ENCODE assay signal across 3 cellular contexts in the genomic region with DNA sequence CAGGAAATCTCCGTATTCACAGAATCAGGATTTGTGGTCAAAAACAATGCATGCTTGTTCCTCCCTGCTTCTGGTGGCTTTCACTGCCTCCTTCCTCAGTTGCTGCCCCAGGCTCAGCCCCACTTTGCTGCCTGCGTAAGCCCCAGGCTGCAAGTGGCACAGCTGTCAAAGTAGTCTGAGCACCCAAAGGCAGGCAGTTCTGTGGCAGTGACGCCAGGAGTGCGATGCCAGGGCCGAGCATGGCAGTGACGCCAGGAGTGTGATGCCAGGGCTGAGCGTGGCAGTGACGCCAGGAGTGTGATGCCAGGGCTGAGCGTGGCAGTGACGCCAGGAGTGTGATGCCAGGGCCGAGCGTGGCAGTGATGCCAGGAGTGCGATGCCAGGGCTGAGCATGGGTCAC.
TF ChIP-seq lines count a peak whose summit lies in the region.

No MANE protein-coding gene starts in this region.

TF ChIP-seq in K562, 482 proteins besides CTCF, POLR2A, EP300 and RAD21 (continued from another document):
- TF ChIP-seq FIP1L1 (IDR thresholded peaks at IDR 0.05; ENCODE audit: low read depth, low read length, poor library complexity, severe bottlenecking), result no peak
- no peak for TF ChIP-seq CHD4 (IDR thresholded peaks at IDR 0.05; ENCODE audit: insufficient read depth, insufficient replicate concordance, low read depth, low read length, poor library complexity, severe bottlenecking)
- no peak for TF ChIP-seq DIDO1 (tag; IDR thresholded peaks at IDR 0.05; ENCODE audit: low read depth)
- TF ChIP-seq GTF2A2 (tag; IDR thresholded peaks at IDR 0.05), result no peak
- TF ChIP-seq RBM15 (IDR thresholded peaks at IDR 0.05; ENCODE audit: insufficient read depth, low read length), result no peak
- no peak for TF ChIP-seq ZNF146 (CRISPR knock-in tag; IDR thresholded peaks at IDR 0.05; ENCODE audit: unreplicated experiment)
- TF ChIP-seq POLR2G (IDR thresholded peaks at IDR 0.05; ENCODE audit: low read depth, low read length), result peak; percentile 32; the same call in 1 of the 2 replicates
- no peak for TF ChIP-seq SMARCB1 (IDR thresholded peaks at IDR 0.05; ENCODE audit: insufficient read length, low read depth)
- TF ChIP-seq ZNF431 (CRISPR knock-in tag; IDR thresholded peaks at IDR 0.05), result no peak
- no peak for TF ChIP-seq KAT2B (IDR thresholded peaks at IDR 0.05; ENCODE audit: low read depth, low read length)
- TF ChIP-seq RBFOX2 (IDR thresholded peaks at IDR 0.05; ENCODE audit: low read depth, low read length), result 0 out of 2 replicates have a peak, but pooled peaks have one; percentile 24
- TF ChIP-seq KLF1 (tag; IDR thresholded peaks at IDR 0.05), result no peak

TF ChIP-seq in HEK293T, 16 proteins besides CTCF, POLR2A, EP300 and RAD21 (continued from another document):
- TF ChIP-seq, protein P1, sequence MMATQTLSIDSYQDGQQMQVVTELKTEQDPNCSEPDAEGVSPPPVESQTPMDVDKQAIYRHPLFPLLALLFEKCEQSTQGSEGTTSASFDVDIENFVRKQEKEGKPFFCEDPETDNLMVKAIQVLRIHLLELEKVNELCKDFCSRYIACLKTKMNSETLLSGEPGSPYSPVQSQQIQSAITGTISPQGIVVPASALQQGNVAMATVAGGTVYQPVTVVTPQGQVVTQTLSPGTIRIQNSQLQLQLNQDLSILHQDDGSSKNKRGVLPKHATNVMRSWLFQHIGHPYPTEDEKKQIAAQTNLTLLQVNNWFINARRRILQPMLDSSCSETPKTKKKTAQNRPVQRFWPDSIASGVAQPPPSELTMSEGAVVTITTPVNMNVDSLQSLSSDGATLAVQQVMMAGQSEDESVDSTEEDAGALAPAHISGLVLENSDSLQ (IDR thresholded peaks at IDR 0.05), result no peak
- no peak for TF ChIP-seq FOXK2 (IDR thresholded peaks at IDR 0.05)
- no peak for TF ChIP-seq LEF1 (IDR thresholded peaks at IDR 0.05; ENCODE audit: borderline replicate concordance)
- no peak for TF ChIP-seq FOXM1 (IDR thresholded peaks at IDR 0.05; ENCODE audit: borderline replicate concordance)
- no peak for TF ChIP-seq FOXA1 (IDR thresholded peaks at IDR 0.05)
- TF ChIP-seq SP1 (IDR thresholded peaks at IDR 0.05), result no peak
TF ChIP-seq in HEK293T: peak in this region for 0.

TF ChIP-seq in GM23338, 12 proteins besides CTCF, POLR2A, EP300 and RAD21:
- TF ChIP-seq, protein P2, sequence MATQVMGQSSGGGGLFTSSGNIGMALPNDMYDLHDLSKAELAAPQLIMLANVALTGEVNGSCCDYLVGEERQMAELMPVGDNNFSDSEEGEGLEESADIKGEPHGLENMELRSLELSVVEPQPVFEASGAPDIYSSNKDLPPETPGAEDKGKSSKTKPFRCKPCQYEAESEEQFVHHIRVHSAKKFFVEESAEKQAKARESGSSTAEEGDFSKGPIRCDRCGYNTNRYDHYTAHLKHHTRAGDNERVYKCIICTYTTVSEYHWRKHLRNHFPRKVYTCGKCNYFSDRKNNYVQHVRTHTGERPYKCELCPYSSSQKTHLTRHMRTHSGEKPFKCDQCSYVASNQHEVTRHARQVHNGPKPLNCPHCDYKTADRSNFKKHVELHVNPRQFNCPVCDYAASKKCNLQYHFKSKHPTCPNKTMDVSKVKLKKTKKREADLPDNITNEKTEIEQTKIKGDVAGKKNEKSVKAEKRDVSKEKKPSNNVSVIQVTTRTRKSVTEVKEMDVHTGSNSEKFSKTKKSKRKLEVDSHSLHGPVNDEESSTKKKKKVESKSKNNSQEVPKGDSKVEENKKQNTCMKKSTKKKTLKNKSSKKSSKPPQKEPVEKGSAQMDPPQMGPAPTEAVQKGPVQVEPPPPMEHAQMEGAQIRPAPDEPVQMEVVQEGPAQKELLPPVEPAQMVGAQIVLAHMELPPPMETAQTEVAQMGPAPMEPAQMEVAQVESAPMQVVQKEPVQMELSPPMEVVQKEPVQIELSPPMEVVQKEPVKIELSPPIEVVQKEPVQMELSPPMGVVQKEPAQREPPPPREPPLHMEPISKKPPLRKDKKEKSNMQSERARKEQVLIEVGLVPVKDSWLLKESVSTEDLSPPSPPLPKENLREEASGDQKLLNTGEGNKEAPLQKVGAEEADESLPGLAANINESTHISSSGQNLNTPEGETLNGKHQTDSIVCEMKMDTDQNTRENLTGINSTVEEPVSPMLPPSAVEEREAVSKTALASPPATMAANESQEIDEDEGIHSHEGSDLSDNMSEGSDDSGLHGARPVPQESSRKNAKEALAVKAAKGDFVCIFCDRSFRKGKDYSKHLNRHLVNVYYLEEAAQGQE (IDR thresholded peaks at IDR 0.05; ENCODE audit: unreplicated experiment), result no peak
- TF ChIP-seq, protein P3, sequence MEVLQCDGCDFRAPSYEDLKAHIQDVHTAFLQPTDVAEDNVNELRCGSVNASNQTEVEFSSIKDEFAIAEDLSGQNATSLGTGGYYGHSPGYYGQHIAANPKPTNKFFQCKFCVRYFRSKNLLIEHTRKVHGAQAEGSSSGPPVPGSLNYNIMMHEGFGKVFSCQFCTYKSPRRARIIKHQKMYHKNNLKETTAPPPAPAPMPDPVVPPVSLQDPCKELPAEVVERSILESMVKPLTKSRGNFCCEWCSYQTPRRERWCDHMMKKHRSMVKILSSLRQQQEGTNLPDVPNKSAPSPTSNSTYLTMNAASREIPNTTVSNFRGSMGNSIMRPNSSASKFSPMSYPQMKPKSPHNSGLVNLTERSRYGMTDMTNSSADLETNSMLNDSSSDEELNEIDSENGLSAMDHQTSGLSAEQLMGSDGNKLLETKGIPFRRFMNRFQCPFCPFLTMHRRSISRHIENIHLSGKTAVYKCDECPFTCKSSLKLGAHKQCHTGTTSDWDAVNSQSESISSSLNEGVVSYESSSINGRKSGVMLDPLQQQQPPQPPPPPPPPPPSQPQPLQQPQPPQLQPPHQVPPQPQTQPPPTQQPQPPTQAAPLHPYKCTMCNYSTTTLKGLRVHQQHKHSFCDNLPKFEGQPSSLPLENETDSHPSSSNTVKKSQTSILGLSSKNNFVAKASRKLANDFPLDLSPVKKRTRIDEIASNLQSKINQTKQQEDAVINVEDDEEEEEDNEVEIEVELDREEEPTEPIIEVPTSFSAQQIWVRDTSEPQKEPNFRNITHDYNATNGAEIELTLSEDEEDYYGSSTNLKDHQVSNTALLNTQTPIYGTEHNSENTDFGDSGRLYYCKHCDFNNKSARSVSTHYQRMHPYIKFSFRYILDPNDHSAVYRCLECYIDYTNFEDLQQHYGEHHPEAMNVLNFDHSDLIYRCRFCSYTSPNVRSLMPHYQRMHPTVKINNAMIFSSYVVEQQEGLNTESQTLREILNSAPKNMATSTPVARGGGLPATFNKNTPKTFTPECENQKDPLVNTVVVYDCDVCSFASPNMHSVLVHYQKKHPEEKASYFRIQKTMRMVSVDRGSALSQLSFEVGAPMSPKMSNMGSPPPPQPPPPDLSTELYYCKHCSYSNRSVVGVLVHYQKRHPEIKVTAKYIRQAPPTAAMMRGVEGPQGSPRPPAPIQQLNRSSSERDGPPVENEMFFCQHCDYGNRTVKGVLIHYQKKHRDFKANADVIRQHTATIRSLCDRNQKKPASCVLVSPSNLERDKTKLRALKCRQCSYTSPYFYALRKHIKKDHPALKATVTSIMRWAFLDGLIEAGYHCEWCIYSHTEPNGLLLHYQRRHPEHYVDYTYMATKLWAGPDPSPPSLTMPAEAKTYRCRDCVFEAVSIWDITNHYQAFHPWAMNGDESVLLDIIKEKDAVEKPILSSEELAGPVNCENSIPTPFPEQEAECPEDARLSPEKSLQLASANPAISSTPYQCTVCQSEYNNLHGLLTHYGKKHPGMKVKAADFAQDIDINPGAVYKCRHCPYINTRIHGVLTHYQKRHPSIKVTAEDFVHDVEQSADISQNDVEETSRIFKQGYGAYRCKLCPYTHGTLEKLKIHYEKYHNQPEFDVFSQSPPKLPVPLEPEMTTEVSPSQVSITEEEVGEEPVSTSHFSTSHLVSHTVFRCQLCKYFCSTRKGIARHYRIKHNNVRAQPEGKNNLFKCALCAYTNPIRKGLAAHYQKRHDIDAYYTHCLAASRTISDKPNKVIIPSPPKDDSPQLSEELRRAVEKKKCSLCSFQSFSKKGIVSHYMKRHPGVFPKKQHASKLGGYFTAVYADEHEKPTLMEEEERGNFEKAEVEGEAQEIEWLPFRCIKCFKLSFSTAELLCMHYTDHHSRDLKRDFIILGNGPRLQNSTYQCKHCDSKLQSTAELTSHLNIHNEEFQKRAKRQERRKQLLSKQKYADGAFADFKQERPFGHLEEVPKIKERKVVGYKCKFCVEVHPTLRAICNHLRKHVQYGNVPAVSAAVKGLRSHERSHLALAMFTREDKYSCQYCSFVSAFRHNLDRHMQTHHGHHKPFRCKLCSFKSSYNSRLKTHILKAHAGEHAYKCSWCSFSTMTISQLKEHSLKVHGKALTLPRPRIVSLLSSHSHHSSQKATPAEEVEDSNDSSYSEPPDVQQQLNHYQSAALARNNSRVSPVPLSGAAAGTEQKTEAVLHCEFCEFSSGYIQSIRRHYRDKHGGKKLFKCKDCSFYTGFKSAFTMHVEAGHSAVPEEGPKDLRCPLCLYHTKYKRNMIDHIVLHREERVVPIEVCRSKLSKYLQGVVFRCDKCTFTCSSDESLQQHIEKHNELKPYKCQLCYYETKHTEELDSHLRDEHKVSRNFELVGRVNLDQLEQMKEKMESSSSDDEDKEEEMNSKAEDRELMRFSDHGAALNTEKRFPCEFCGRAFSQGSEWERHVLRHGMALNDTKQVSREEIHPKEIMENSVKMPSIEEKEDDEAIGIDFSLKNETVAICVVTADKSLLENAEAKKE (CRISPR knock-in tag; IDR thresholded peaks at IDR 0.05), result no peak
- TF ChIP-seq CREB1 (CRISPR knock-in tag; IDR thresholded peaks at IDR 0.05; ENCODE audit: low read depth) (no peak), JUNB (IDR thresholded peaks at IDR 0.05; ENCODE audit: unreplicated experiment) (no peak), EZH2phosphoT487 (IDR thresholded peaks at IDR 0.05; ENCODE audit: unreplicated experiment) (no peak), ZNF331 (CRISPR knock-in tag; IDR thresholded peaks at IDR 0.05; ENCODE audit: low read depth) (no peak), NANOG (IDR thresholded peaks at IDR 0.05; ENCODE audit: borderline replicate concordance) (no peak), ZNF114 (CRISPR knock-in tag; IDR thresholded peaks at IDR 0.05) (no peak), STAT1 (IDR thresholded peaks at IDR 0.05; ENCODE audit: unreplicated experiment) (no peak), EZH2 (IDR thresholded peaks at IDR 0.05; ENCODE audit: low read depth, unreplicated experiment) (no peak), POLR2AphosphoS5 (IDR thresholded peaks at IDR 0.05; ENCODE audit: low read depth) (no peak)
- TF ChIP-seq, protein P4, sequence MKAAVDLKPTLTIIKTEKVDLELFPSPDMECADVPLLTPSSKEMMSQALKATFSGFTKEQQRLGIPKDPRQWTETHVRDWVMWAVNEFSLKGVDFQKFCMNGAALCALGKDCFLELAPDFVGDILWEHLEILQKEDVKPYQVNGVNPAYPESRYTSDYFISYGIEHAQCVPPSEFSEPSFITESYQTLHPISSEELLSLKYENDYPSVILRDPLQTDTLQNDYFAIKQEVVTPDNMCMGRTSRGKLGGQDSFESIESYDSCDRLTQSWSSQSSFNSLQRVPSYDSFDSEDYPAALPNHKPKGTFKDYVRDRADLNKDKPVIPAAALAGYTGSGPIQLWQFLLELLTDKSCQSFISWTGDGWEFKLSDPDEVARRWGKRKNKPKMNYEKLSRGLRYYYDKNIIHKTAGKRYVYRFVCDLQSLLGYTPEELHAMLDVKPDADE (IDR thresholded peaks at IDR 0.05), result no peak
